In genomic region chr2:31654241-31654640, GRCh38 we compare ENCODE assay signal across 24 cellular contexts.
"Had no signal": no experiment of that assay in that cellular context is flagged by ENCODE, and none has a peak within 500 bp of the region (broad histone marks: within the 10 kb centered on the region; RNA-seq: fewer than 3 reads in every experiment).

No MANE protein-coding gene starts in this region.

- H3K4me1 ChIP-seq: left ventricle myocardium inferior, right lobe of liver, thyroid gland, upper lobe of left lung had no signal

- H3K27me3 ChIP-seq: heart left ventricle, right lobe of liver, thyroid gland, upper lobe of left lung had no signal

- H3K4me3 ChIP-seq: heart left ventricle, left ventricle myocardium inferior, lung, mucosa of descending colon, right lobe of liver, thyroid gland, upper lobe of left lung had no signal

- H3K27ac ChIP-seq: left ventricle myocardium inferior, right lobe of liver, thyroid gland, upper lobe of left lung had no signal

- H3K9me3 ChIP-seq: mucosa of descending colon, right lobe of liver, thyroid gland, upper lobe of left lung had no signal

- DNase-seq: activated B cell treated with CpG ODN at 0.5 μM for 24 hours; activated CD4-positive, alpha-beta T cell treated with anti-CD3 and anti-CD28 coated beads for 36 hours; activated effector memory CD4-positive, alpha-beta T cell treated with Interleukin-2 at 50 U/mL for 16 hours; activated naive CD4-positive, alpha-beta T cell treated with Interleukin-2 at 50 U/mL for 16 hours; activated T-cell treated with anti-CD3 and anti-CD28 coated beads for 4 hours; cerebellar nuclear complex; cortex of kidney; left ventricle myocardium inferior; mesendoderm; mucosa of descending colon; right lobe of liver; small intestine; stimulated activated CD4-positive, alpha-beta T cell treated with anti-CD3 and anti-CD28 coated beads, Interleukin-1b, Interleukin-23, amount 100 ng/mL, for 48 hours; stimulated activated CD4-positive, alpha-beta T cell treated with anti-CD3 and anti-CD28 coated beads, Interleukin-4, amount 100 ng/mL, for 4 hours; stimulated activated CD8-positive, alpha-beta memory T cell treated with anti-CD3 and anti-CD28 coated beads, Interleukin-4, amount 100 ng/mL, for 48 hours; stimulated activated naive CD8-positive, alpha-beta T cell treated with anti-CD3 and anti-CD28 coated beads, Interleukin-15, amount 100 ng/mL, for 72 hours; substantia nigra; T-helper 1 cell; thyroid gland; upper lobe of left lung had no signal

- H3K36me3 ChIP-seq: heart left ventricle, left ventricle myocardium inferior, right lobe of liver, thyroid gland, upper lobe of left lung had no signal

- ATAC-seq: activated CD4-positive, alpha-beta T cell treated with anti-CD3 and anti-CD28 coated beads for 36 hours; mucosa of descending colon; natural killer cell treated with Interleukin-12 subunit alpha and Interleukin-12 subunit beta and Interleukin-15 and Interleukin-18, amount 100 ng/mL, for 72 hours; right lobe of liver; stimulated activated memory B cell treated with anti-CD40 and anti-IgM and Interleukin-4, amounts not matched to agents 10 μg/mL and 1 μg/mL and 100 μg/mL, for 72 hours; stimulated activated naive CD8-positive, alpha-beta T cell treated with anti-CD3 and anti-CD28 coated beads, Interleukin-15, amount 100 ng/mL, for 72 hours had no signal
